Comparison of ENCODE assay signal across 25 cellular contexts in genomic region chr20:60048634-60049578, GRCh38.
DNase-seq lines count a peak whose midpoint lies in the region; FAIRE-seq and TF ChIP-seq lines count a peak whose summit lies in the region.
"Had no signal": no experiment of that assay in that cellular context is flagged by ENCODE, and none has a peak within 500 bp of the region (broad histone marks: within the 10 kb centered on the region; RNA-seq: fewer than 3 reads in every experiment).

No MANE protein-coding gene starts in this region.

- no peaks in the 10 kb centered on the region for H3K36me3 ChIP-seq in Karpas-422 (ENCODE audit: insufficient read depth, low read length)
- H3K36me3 ChIP-seq in astrocyte (ENCODE audit: insufficient read depth, low read length), result no peaks in the 10 kb centered on the region
- H3K36me3 ChIP-seq in trophoblast cell (ENCODE audit: control insufficient read depth in 1 of 2, insufficient read depth in 2 of 2, low read length in 2 of 2), result no peaks in the 10 kb centered on the region
- H3K36me3 ChIP-seq: neural progenitor cell, upper lobe of left lung had no signal

- peak overlapping the region; percentile 39 for H3K27ac Mint-ChIP-seq in activated naive CD4-positive, alpha-beta T cell treated with anti-CD3 and anti-CD28 coated beads, Interleukin-2, amount 50 U/mL, for 24 hours
- no peak overlapping the region for H3K27ac Mint-ChIP-seq in astrocyte (ENCODE audit: unreplicated experiment)
- H3K27ac Mint-ChIP-seq: activated naive CD4-positive, alpha-beta T cell treated with anti-CD3 and anti-CD28 coated beads, Interleukin-2, amount 50 U/mL, for 72 hours; B cell; neural progenitor cell; T-helper 2 cell treated with Interferon-gamma antibody and Interleukin-4, amounts not matched to agents 5 μg/mL and 100 μg/mL, for 36 hours had no signal

- H3K27me3 ChIP-seq in Karpas-422 (ENCODE audit: low read length) (no peaks in the 10 kb centered on the region), astrocyte (ENCODE audit: insufficient read depth, low read length) (no peaks in the 10 kb centered on the region), trophoblast cell (ENCODE audit: insufficient read depth, low read length) (no peaks in the 10 kb centered on the region)
- H3K27me3 ChIP-seq: neural progenitor cell, upper lobe of left lung had no signal

- WGBS in trophoblast cell (ENCODE audit: extremely low coverage, insufficient coverage, insufficient read length), result no CpG with 5 or more reads among the region's 11 CpGs

- no peak overlapping the region for H3K4ac ChIP-seq in trophoblast cell (ENCODE audit: low read depth, low read length)

- no peak overlapping the region for H2BK5ac ChIP-seq in trophoblast cell (ENCODE audit: low read depth, low read length, poor library complexity)

- H3K14ac ChIP-seq in trophoblast cell (ENCODE audit: low read length), result no peak overlapping the region

- H3K9me2 ChIP-seq in Karpas-422 (replicated peaks; ENCODE audit: insufficient read depth, low read length), result no peaks in the 10 kb centered on the region
- H3K9me2 ChIP-seq: SK-N-SH had no signal

- H3K9me3 ChIP-seq in Karpas-422 (ENCODE audit: low read length) (no peaks in the 10 kb centered on the region), astrocyte (ENCODE audit: insufficient read depth, low read depth, low read length) (no peaks in the 10 kb centered on the region), trophoblast cell (ENCODE audit: insufficient read depth, low read depth, low read length) (no peaks in the 10 kb centered on the region)
- H3K9me3 ChIP-seq: SK-N-SH, upper lobe of left lung had no signal

- in situ Hi-C loops in ACHN (cut with HindIII; ENCODE audit: low pct_ligation_motif_present, low pct_unique_long_range_greater_than_20kb, low sequenced_read_pairs), result no loop called here

- peak overlapping the region; percentile 7 for H4K8ac ChIP-seq in trophoblast cell (ENCODE audit: low read depth, low read length)

- no peaks in the 10 kb centered on the region for H3K36me3 Mint-ChIP-seq in activated naive CD4-positive, alpha-beta T cell treated with anti-CD3 and anti-CD28 coated beads, Interleukin-2, amount 50 U/mL, for 24 hours
- no peaks in the 10 kb centered on the region for H3K36me3 Mint-ChIP-seq in astrocyte (ENCODE audit: low read depth, unreplicated experiment)
- H3K36me3 Mint-ChIP-seq: activated naive CD4-positive, alpha-beta T cell treated with anti-CD3 and anti-CD28 coated beads, Interleukin-2, amount 50 U/mL, for 72 hours; neural progenitor cell had no signal

- H2AK5ac ChIP-seq in trophoblast cell (ENCODE audit: low read length), result no peak overlapping the region

- H3K9ac ChIP-seq in Karpas-422 (ENCODE audit: low read length), result no peak overlapping the region
- no peak overlapping the region for H3K9ac ChIP-seq in astrocyte (ENCODE audit: low read length)
- H3K9ac ChIP-seq in trophoblast cell (ENCODE audit: low read length), result no peak overlapping the region
- H3K9ac ChIP-seq: neural progenitor cell, SK-N-SH had no signal

- H2BK120ac ChIP-seq in trophoblast cell (ENCODE audit: insufficient read depth, low read length, poor library complexity), result no peak overlapping the region

- H3K18ac ChIP-seq in trophoblast cell (ENCODE audit: low read length), result no peak overlapping the region

- H3K9me3 Mint-ChIP-seq in activated naive CD4-positive, alpha-beta T cell treated with anti-CD3 and anti-CD28 coated beads, Interleukin-2, amount 50 U/mL, for 24 hours, result no peaks in the 10 kb centered on the region
- no peaks in the 10 kb centered on the region for H3K9me3 Mint-ChIP-seq in astrocyte (ENCODE audit: unreplicated experiment)
- H3K9me3 Mint-ChIP-seq: activated naive CD4-positive, alpha-beta T cell treated with anti-CD3 and anti-CD28 coated beads, Interleukin-2, amount 50 U/mL, for 72 hours; neural progenitor cell; T-helper 2 cell treated with Interferon-gamma antibody and Interleukin-4, amounts not matched to agents 5 μg/mL and 100 μg/mL, for 36 hours had no signal

- TF ChIP-seq CTCF in astrocyte (IDR thresholded peaks at IDR 0.05; ENCODE audit: insufficient read depth, low read depth, low read length), result no peak

- H4K12ac ChIP-seq in trophoblast cell (ENCODE audit: low read depth, low read length), result no peak overlapping the region

- H3K4me1 ChIP-seq in Karpas-422 (ENCODE audit: low read length) (peaks cover 3% of the 10 kb centered on the region; the same call in 1 of the 2 replicates), astrocyte (ENCODE audit: insufficient read depth, low read length) (peaks cover 3% of the 10 kb centered on the region), trophoblast cell (ENCODE audit: control insufficient read depth in 1 of 2, insufficient read depth in 2 of 2, low read length in 2 of 2) (no peaks in the 10 kb centered on the region)
- H3K4me1 ChIP-seq: neural progenitor cell had no signal

- FAIRE-seq in astrocyte (lab: Jason Lieb, UNC), result no peak
- FAIRE-seq: endometrium, kidney had no signal

- no peaks in the 10 kb centered on the region for H3K27me3 Mint-ChIP-seq in activated naive CD4-positive, alpha-beta T cell treated with anti-CD3 and anti-CD28 coated beads, Interleukin-2, amount 50 U/mL, for 24 hours
- peaks cover 10% of the 10 kb centered on the region for H3K27me3 Mint-ChIP-seq in astrocyte (ENCODE audit: low read depth, unreplicated experiment)

- no peak overlapping the region for H3K4me3 Mint-ChIP-seq in activated naive CD4-positive, alpha-beta T cell treated with anti-CD3 and anti-CD28 coated beads, Interleukin-2, amount 50 U/mL, for 24 hours
- no peak overlapping the region for H3K4me3 Mint-ChIP-seq in astrocyte (ENCODE audit: unreplicated experiment)
- H3K4me3 Mint-ChIP-seq: B cell; IgD-negative memory B cell; neural progenitor cell; T-helper 2 cell treated with Interferon-gamma antibody and Interleukin-4, amounts not matched to agents 5 μg/mL and 100 μg/mL, for 36 hours had no signal

- H3K79me2 ChIP-seq in Karpas-422 (ENCODE audit: low read length) (no peaks in the 10 kb centered on the region), astrocyte (ENCODE audit: insufficient read depth, low read length) (no peaks in the 10 kb centered on the region), trophoblast cell (ENCODE audit: control insufficient read depth, insufficient read depth, low read length, poor library complexity) (no peaks in the 10 kb centered on the region)

- H2AFZ ChIP-seq in Karpas-422 (ENCODE audit: low read length) (no peak overlapping the region), astrocyte (ENCODE audit: low read depth, low read length) (peak overlapping the region; percentile 18), trophoblast cell (ENCODE audit: insufficient read depth, low read length, poor library complexity) (no peak overlapping the region)
- H2AFZ ChIP-seq: neural progenitor cell had no signal

- H4K20me1 ChIP-seq in Karpas-422 (ENCODE audit: insufficient read depth, low read depth, low read length), result no peaks in the 10 kb centered on the region
- no peaks in the 10 kb centered on the region for H4K20me1 ChIP-seq in astrocyte (ENCODE audit: insufficient read depth, low read length)

- H3K27ac ChIP-seq in Karpas-422 (ENCODE audit: low read length), result no peak overlapping the region
- H3K27ac ChIP-seq in astrocyte (ENCODE audit: low read depth, low read length), result no peak overlapping the region
- H3K27ac ChIP-seq in trophoblast cell (ENCODE audit: low read depth, low read length), result no peak overlapping the region
- H3K27ac ChIP-seq: neural progenitor cell, skin epidermis, upper lobe of left lung, VCaP had no signal

- no peak for DNase-seq in activated naive CD4-positive, alpha-beta T cell (lab: John Stamatoyannopoulos, UW)
- DNase-seq in Karpas-422, result peak; percentile 60
- DNase-seq in astrocyte (ENCODE audit: low read depth), result no peak
- DNase-seq in trophoblast cell, result no peak
- DNase-seq in activated CD4-positive, alpha-beta T cell treated with anti-CD3 and anti-CD28 coated beads, Interleukin-2, amount 50 U/mL, for 48 hours, result no peak
- DNase-seq in SKM-1 (lab: John Stamatoyannopoulos, UW; ENCODE audit: unreplicated experiment), result no peak
- no peak for DNase-seq in ACHN
- DNase-seq: caudate nucleus, DMS79 treated with DMSO at 0.1 percent for 48 hours, kidney, NCI-H1694, NCI-H2171, NCI-H526, SK-N-SH, upper lobe of left lung had no signal

- H4K91ac ChIP-seq in trophoblast cell (ENCODE audit: low read depth, low read length), result no peak overlapping the region

- no peak overlapping the region for H3K4me2 ChIP-seq in Karpas-422 (ENCODE audit: low read depth, low read length, poor library complexity, severe bottlenecking)
- H3K4me2 ChIP-seq in astrocyte (ENCODE audit: low read length), result peak overlapping the region; percentile 45
- H3K4me2 ChIP-seq in trophoblast cell (ENCODE audit: low read length), result no peak overlapping the region
- H3K4me2 ChIP-seq: neural progenitor cell, SK-N-SH had no signal

- no peak overlapping the region for H3K23ac ChIP-seq in trophoblast cell (ENCODE audit: low read length)

- no peak overlapping the region for H2BK12ac ChIP-seq in trophoblast cell (ENCODE audit: low read length)

- peaks cover 3% of the 10 kb centered on the region for H3K4me1 Mint-ChIP-seq in activated naive CD4-positive, alpha-beta T cell treated with anti-CD3 and anti-CD28 coated beads, Interleukin-2, amount 50 U/mL, for 24 hours
- peaks cover 9% of the 10 kb centered on the region for H3K4me1 Mint-ChIP-seq in astrocyte (ENCODE audit: low read depth, unreplicated experiment)
- H3K4me1 Mint-ChIP-seq: B cell had no signal

- H3K4me3 ChIP-seq in Karpas-422 (ENCODE audit: low read length), result no peak overlapping the region
- no peak overlapping the region for H3K4me3 ChIP-seq in astrocyte (ENCODE audit: insufficient read depth, low read depth, low read length)
- H3K4me3 ChIP-seq in trophoblast cell (ENCODE audit: low read depth, low read length), result no peak overlapping the region
- H3K4me3 ChIP-seq: lung, neural progenitor cell, skin epidermis, upper lobe of left lung had no signal

- no peaks in the 10 kb centered on the region for H3K79me1 ChIP-seq in trophoblast cell (ENCODE audit: low read length)
